In the genomic region with DNA sequence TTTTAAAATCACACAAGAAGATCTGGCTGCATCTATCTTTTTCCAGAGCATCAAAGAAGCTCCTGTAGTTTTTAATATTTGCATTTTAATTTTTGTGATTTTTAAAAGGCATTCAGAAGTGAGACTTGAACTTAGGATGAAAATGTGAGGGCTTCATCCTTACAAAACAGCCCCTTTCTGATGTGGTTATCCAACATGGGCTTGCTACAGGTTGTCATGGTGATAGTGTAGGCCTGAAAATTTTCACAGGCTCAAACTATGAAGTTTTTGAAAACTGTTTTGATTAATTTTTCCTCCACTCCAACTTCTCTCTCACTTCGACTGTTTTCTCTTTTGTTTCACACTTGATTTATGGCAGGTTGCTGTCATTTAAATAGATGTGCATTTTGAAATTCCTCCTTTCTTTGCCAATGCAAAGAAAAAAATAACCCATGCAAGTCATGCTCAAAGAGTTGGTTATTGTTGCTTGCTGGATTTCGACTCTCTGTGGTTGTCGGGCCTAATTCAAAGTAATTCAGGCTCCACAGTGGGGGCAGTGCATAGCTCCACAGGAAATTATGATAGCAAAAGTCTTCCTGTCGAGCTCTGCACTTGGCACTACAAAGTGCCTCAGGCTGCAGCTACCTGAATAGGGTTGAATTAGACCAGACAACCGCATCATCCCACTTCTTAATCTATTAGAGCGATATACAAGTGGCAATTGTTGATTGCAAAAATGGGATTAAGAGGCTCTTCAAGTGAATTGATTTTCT, we compare ENCODE assay signal across 28 cellular contexts.
DNase-seq lines count a peak whose midpoint lies in the region; ATAC-seq, FAIRE-seq and TF ChIP-seq lines count a peak whose summit lies in the region.
"Had no signal": no experiment of that assay in that cellular context is flagged by ENCODE, and none has a peak within 500 bp of the region (broad histone marks: within the 10 kb centered on the region; RNA-seq: fewer than 3 reads in every experiment).

No MANE protein-coding gene starts in this region.

- no peak for ATAC-seq in HG02763 (IDR thresholded peaks at IDR 0.05; ENCODE audit: unreplicated experiment)
- no peak for ATAC-seq in gastroesophageal sphincter
- ATAC-seq: sciatic nerve; stimulated activated naive CD8-positive, alpha-beta T cell treated with anti-CD3 and anti-CD28 coated beads, Interleukin-15, Interleukin-2, amounts not matched to agents 100 U/mL and 50 U/mL, for 24 hours had no signal

- no peaks in the 10 kb centered on the region for H3K9me3 ChIP-seq in ectodermal cell (ENCODE audit: control insufficient read depth, low read length)
- no peaks in the 10 kb centered on the region for H3K9me3 ChIP-seq in gastroesophageal sphincter
- H3K9me3 ChIP-seq: Peyer's patch had no signal

- TF ChIP-seq EP300 in gastroesophageal sphincter (IDR thresholded peaks at IDR 0.05), result no peak

- H3K27ac ChIP-seq in ectodermal cell (ENCODE audit: insufficient read depth, low read depth, low read length, poor library complexity, severe bottlenecking) (peak overlapping the region; percentile 16), gastroesophageal sphincter (no peak overlapping the region)
- H3K27ac ChIP-seq: BLaER1, Peyer's patch had no signal

- TF ChIP-seq POLR2A in gastroesophageal sphincter (IDR thresholded peaks at IDR 0.05), result no peak

- no peak for TF ChIP-seq CTCF in D721Med (IDR thresholded peaks at IDR 0.05; ENCODE audit: insufficient read depth, missing control alignments)
- no peak for TF ChIP-seq CTCF in gastroesophageal sphincter (IDR thresholded peaks at IDR 0.05)

- H3K4me3 ChIP-seq in ectodermal cell (ENCODE audit: insufficient read depth, low read depth, low read length) (no peak overlapping the region), gastroesophageal sphincter (no peak overlapping the region)
- H3K4me3 ChIP-seq: BLaER1, Peyer's patch had no signal

- no peak for FAIRE-seq in D721Med (lab: Jason Lieb, UNC)
- FAIRE-seq: GM12891, H54, HTR-8/SVneo, TTC549 had no signal

- DNase-seq in activated CD4-positive, alpha-beta T cell treated with anti-CD3 and anti-CD28 coated beads for 48 hours, result peak; percentile 3
- DNase-seq in activated CD4-positive, alpha-beta T cell treated with anti-CD3 and anti-CD28 coated beads, Interleukin-2, amount 50 U/mL, for 4 hours, result no peak
- DNase-seq in G401 (ENCODE audit: low spot score), result peak; percentile 13
- DNase-seq in NOMO-1 treated with dmso at 0.1 percent for 144 hours (lab: John Stamatoyannopoulos, UW; ENCODE audit: unreplicated experiment), result peak; percentile 50
- no peak for DNase-seq in D721Med (ENCODE audit: insufficient read length, low spot score)
- DNase-seq: ACHN; activated CD8-positive, alpha-beta memory T cell treated with anti-CD3 and anti-CD28 coated beads, Interleukin-2, amount 50 U/mL, for 4 hours; amniotic stem cell; Calu3; islet precursor cell; Karpas-422; NCI-H1092 treated with DMSO at 0.1 percent for 48 hours; NCI-H2107; NK-92 treated with Interleukin-12 subunit alpha and Interleukin-12 subunit beta, amount 100 ng/mL, for 24 hours; Peyer's patch; SIG-M5; stimulated activated CD4-positive, alpha-beta T cell treated with anti-CD3 and anti-CD28 coated beads, Interleukin-4, amount 100 ng/mL, for 4 hours; stimulated activated naive CD8-positive, alpha-beta T cell treated with anti-CD3 and anti-CD28 coated beads, Interleukin-15, Interleukin-2, amounts not matched to agents 100 U/mL and 50 U/mL, for 24 hours; T-helper 1 cell had no signal

- in situ Hi-C loops in G401 (cut with HindIII; ENCODE audit: low sequenced_read_pairs), result no loop called here

- 42 to 46% methylated on average over 3 to 5 of the region's 6 CpGs for WGBS in ectodermal cell, 2 experiments
- WGBS in gastroesophageal sphincter (ENCODE audit: low coverage in 1 of 2), 2 donors, result 20 to 41% methylated on average over 2 to 4 of the region's 6 CpGs

- H3K27me3 ChIP-seq in ectodermal cell (ENCODE audit: control insufficient read depth, insufficient read depth, low read length, poor library complexity, severe bottlenecking) (no peaks in the 10 kb centered on the region), gastroesophageal sphincter (no peaks in the 10 kb centered on the region)
- H3K27me3 ChIP-seq: Peyer's patch had no signal

- peaks cover 8% of the 10 kb centered on the region for H3K4me1 ChIP-seq in ectodermal cell (ENCODE audit: control insufficient read depth, insufficient read depth, low read length)
- no peaks in the 10 kb centered on the region for H3K4me1 ChIP-seq in gastroesophageal sphincter
- H3K4me1 ChIP-seq: BLaER1, Peyer's patch had no signal

- H3K36me3 ChIP-seq in ectodermal cell (ENCODE audit: control insufficient read depth, insufficient read depth, low read length) (no peaks in the 10 kb centered on the region), gastroesophageal sphincter (no peaks in the 10 kb centered on the region)
- H3K36me3 ChIP-seq: BLaER1, Peyer's patch had no signal

Comparison
In these comparisons a context has a peak if more than half of its experiments do, and no peak if none do; other contexts are left out.
1. DNase-seq: peak in activated CD4-positive, alpha-beta T cell treated with anti-CD3 and anti-CD28 coated beads for 48 hours (single experiment), G401 (single experiment) and NOMO-1 treated with dmso at 0.1 percent for 144 hours (single experiment); none in activated CD4-positive, alpha-beta T cell treated with anti-CD3 and anti-CD28 coated beads, Interleukin-2, amount 50 U/mL, for 4 hours (0 of 2) and D721Med (single experiment).